Comparison of ENCODE assay signal across 8 cellular contexts in the genomic region with DNA sequence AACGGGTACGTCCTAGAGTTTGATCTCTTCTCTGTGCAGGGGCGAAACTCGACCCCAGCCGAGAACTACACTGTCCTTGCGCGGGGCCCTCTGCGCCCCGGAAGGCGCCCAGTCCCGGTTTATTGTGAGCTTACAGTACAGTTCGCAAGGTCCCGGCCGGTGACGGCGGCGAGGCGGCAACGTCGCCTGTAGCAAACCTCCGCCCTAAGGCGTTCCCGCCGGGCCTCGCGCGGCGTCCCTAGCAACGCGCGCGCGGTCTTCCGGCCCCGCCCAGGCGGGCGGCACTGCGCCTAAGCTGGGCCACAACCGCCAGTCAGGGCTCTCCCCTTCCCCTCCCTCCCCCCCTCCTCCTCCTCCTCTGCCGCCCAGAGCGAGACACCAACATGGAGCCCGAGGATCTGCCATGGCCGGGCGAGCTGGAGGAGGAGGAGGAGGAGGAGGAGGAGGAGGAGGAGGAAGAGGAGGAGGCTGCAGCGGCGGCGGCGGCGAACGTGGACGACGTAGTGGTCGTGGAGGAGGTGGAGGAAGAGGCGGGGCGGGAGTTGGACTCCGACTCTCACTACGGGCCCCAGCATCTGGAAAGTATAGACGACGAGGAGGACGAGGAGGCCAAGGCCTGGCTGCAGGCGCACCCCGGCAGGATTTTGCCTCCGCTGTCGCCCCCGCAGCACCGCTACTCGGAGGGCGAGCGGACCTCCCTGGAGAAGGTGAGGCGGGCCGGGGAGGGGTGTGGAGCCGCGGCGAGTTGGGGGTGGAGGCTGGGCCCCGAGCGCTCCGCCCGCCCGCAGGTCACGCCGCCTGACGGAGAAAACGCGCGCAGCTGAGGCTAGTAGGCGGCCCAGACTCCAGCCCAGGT. TPM values are rescaled to one million over a fixed set of nuclear protein-coding genes. Genes with fewer than 3 reads are reported as not detected.
A peak's percentile ranks its signal among the peaks of the same experiment; 100 is the strongest.
DNase-seq lines count a peak whose midpoint lies in the region; ATAC-seq, FAIRE-seq and TF ChIP-seq lines count a peak whose summit lies in the region.

TSS of gene ALMS1 (plus strand) at position 351 of the 856 bp plus-strand sequence. CDS start at position 384, 33 bp downstream.

- H4K5ac ChIP-seq in H1 (ENCODE audit: insufficient read length, low read depth, low read length) (peak within 1 kb of the TSS; percentile 95), mesendoderm (ENCODE audit: low read length) (no peak within 1 kb of the TSS)

- H3K4ac ChIP-seq in H1 (replicated peaks; ENCODE audit: insufficient read length, low read depth, low read length) (peak within 1 kb of the TSS; percentile 98), mesendoderm (ENCODE audit: low read depth, low read length) (no peak within 1 kb of the TSS)

- H3K4me3 Mint-ChIP-seq in Calu3 (ENCODE audit: low read depth, unreplicated experiment): peak within 1 kb of the TSS; percentile 97

- peaks cover 18% of the 10 kb centered on the region for H3K36me3 Mint-ChIP-seq in Calu3 (ENCODE audit: insufficient read depth, unreplicated experiment)

- peak within 1 kb of the TSS; percentile 60 for H2BK5ac ChIP-seq in H1 (ENCODE audit: low read depth, low read length)
- no peak within 1 kb of the TSS for H2BK5ac ChIP-seq in mesendoderm (ENCODE audit: low read length)

- WGBS in H1 (ENCODE audit: extremely low coverage in 1 of 2, insufficient coverage in 1 of 2, insufficient read length in 1 of 2, insufficient replicate concordance in 2 of 2, low coverage in 1 of 2, low lambda C conversion rate in 2 of 2, missing lambda C conversion rate in 1 of 2), 2 experiments: 3% methylated on average over 37 of the region's 86 CpGs; no CpG with 5 or more reads in 1 of the 2 experiments
- WGBS in mesendoderm (ENCODE audit: extremely low coverage, insufficient coverage, low lambda C conversion rate): no CpG with 5 or more reads among the region's 86 CpGs

- peak; percentile 89 for ATAC-seq in GM21390 (IDR thresholded peaks at IDR 0.05; ENCODE audit: unreplicated experiment)

- H4K8ac ChIP-seq in H1 (ENCODE audit: extremely low read depth, insufficient read depth, low read length) (peak within 1 kb of the TSS; percentile 95), mesendoderm (ENCODE audit: low read depth, low read length) (peak within 1 kb of the TSS; percentile 67)

- H3K27me3 Mint-ChIP-seq in Calu3 (ENCODE audit: unreplicated experiment): peaks cover 29% of the 10 kb centered on the region

- H3K27me3 ChIP-seq in H1 (replicated peaks in 1 of 4; ENCODE audit: control insufficient read depth in 3 of 4, extremely low read depth in 1 of 4, insufficient read depth in 3 of 4, low read length in 3 of 4) (peaks cover 0 to 20% (median 4%) of the 10 kb centered on the region in 4 experiments; a peak in 2 of 7 replicates), mesendoderm (ENCODE audit: insufficient read depth, low read length, poor library complexity) (peaks cover 2% of the 10 kb centered on the region)

- H2BK20ac ChIP-seq in H1 (ENCODE audit: low read length): no peak within 1 kb of the TSS

- H3K14ac ChIP-seq in H1 (ENCODE audit: insufficient read length): peak within 1 kb of the TSS; percentile 70

- TF ChIP-seq EP300 in H1 (IDR thresholded peaks at IDR 0.05; ENCODE audit: borderline replicate concordance in 1 of 2, low read depth in 2 of 2, low read length in 2 of 2): no peak

- H2BK15ac ChIP-seq in H1 (ENCODE audit: low read length): no peak within 1 kb of the TSS
- no peak within 1 kb of the TSS for H2BK15ac ChIP-seq in mesendoderm (replicated peaks; ENCODE audit: low read depth)

- CTCF ChIA-PET in Calu3 (lab: Charles Lee): interaction anchor here (0.6 to 1.2 kb wide), 4 partner anchors 17 to 1460 kb away, joined by 4 to 8 read pairs (median 4); no protein-coding TSS in a partner anchor
- CTCF ChIA-PET in H1 (lab: Charles Lee; ENCODE audit: partially characterized antibody): interaction anchor here (0.7 to 1.2 kb wide), 5 partner anchors 16 to 176 kb away, joined by 3 to 4 read pairs (median 3); no protein-coding TSS in a partner anchor

- no peak within 1 kb of the TSS for H2BK12ac ChIP-seq in H1 (ENCODE audit: low read depth, low read length)

- H3K27ac ChIP-seq in H1 (ENCODE audit: low read depth, low read length) (peak within 1 kb of the TSS; percentile 68), mesendoderm (ENCODE audit: low read depth, low read length) (peak within 1 kb of the TSS; percentile 64)

- H3K23ac ChIP-seq in H1 (ENCODE audit: insufficient read length): no peak within 1 kb of the TSS
- H3K23ac ChIP-seq in mesendoderm (ENCODE audit: low read length): no peak within 1 kb of the TSS

- POLR2A ChIA-PET in H1 (lab: Charles Lee; ENCODE audit: partially characterized antibody): interaction anchor here (0.7 to 1.4 kb wide), 5 partner anchors 9 to 227 kb away, joined by 3 read pairs; no protein-coding TSS in a partner anchor

- H3K79me1 ChIP-seq in H1 (ENCODE audit: low read depth, low read length) (no peaks in the 10 kb centered on the region; the same call in none of the 2 replicates), mesendoderm (ENCODE audit: low read length) (peaks cover 6% of the 10 kb centered on the region)

- BruUV-seq in Calu3 (replicated peaks; lab: Mats Ljungman, UMichigan): no TSS peak

- TF ChIP-seq CTCF in Calu3 (IDR thresholded peaks at IDR 0.05; ENCODE audit: unreplicated experiment) (no peak), H1 (IDR thresholded peaks at IDR 0.05; ENCODE audit: control extremely low read depth in 1 of 3, insufficient read depth in 1 of 3, low read depth in 1 of 3, low read length in 3 of 3) (no peak)

- no peaks in the 10 kb centered on the region for H3K9me3 ChIP-seq in H1 (ENCODE audit: insufficient read depth in 2 of 2, low read depth in 1 of 2, low read length in 1 of 2)

- intact Hi-C loops in Calu3 (cut with micrococcal nuclease; ENCODE audit: unreplicated experiment): no loop called here

- H3K23me2 ChIP-seq in H1 (ENCODE audit: low read depth, low read length): peaks cover 3% of the 10 kb centered on the region; the same call in 1 of the 2 replicates

- H3K27ac Mint-ChIP-seq in Calu3 (ENCODE audit: unreplicated experiment): peak within 1 kb of the TSS; percentile 57

- H2AFZ ChIP-seq in H1 (ENCODE audit: low read length): peak within 1 kb of the TSS; percentile 89

- TF ChIP-seq RAD21 in H1 (IDR thresholded peaks at IDR 0.05 in 1 of 2, conservative IDR thresholded peaks at IDR 0.05 in 1 of 2; ENCODE audit: low read depth in 2 of 2, low read length in 2 of 2): no peak; a peak in 1 of 4 replicates

- H3K4me1 Mint-ChIP-seq in Calu3 (ENCODE audit: low read depth, unreplicated experiment): peaks cover 14% of the 10 kb centered on the region

- H3K56ac ChIP-seq in H1 (replicated peaks; ENCODE audit: insufficient read length, low read depth, low read length) (peak within 1 kb of the TSS; percentile 61), mesendoderm (ENCODE audit: low read length) (peak within 1 kb of the TSS; percentile 86)

- H3K18ac ChIP-seq in H1 (ENCODE audit: extremely low read depth, low read length): peak within 1 kb of the TSS; percentile 95
- peak within 1 kb of the TSS; percentile 24 for H3K18ac ChIP-seq in mesendoderm (ENCODE audit: low read length)

- H3K9me3 Mint-ChIP-seq in Calu3 (ENCODE audit: low read depth, unreplicated experiment): no peaks in the 10 kb centered on the region

- H3K79me2 ChIP-seq in H1 (ENCODE audit: control insufficient read depth in 1 of 2, insufficient read depth in 2 of 2, low read length in 2 of 2) (peaks cover 11 to 44% of the 10 kb centered on the region in 2 experiments; a peak in 3 of 4 replicates), mesendoderm (ENCODE audit: control insufficient read depth, insufficient read depth, low read length) (peaks cover 28% of the 10 kb centered on the region)

- H3K4me3 ChIP-seq in H1 (ENCODE audit: extremely low read depth in 1 of 4, insufficient read depth in 2 of 4, low read depth in 3 of 4, low read length in 4 of 4): peak within 1 kb of the TSS; percentile 96 to 99 (median 98)
- peak within 1 kb of the TSS; percentile 62 for H3K4me3 ChIP-seq in mesendoderm (ENCODE audit: low read length)

- H3K9ac ChIP-seq in H1 (replicated peaks in 1 of 4; ENCODE audit: extremely low read depth in 1 of 4, low read depth in 3 of 4, low read length in 3 of 4): peak within 1 kb of the TSS; percentile 68 to 94 (median 88)
- peak within 1 kb of the TSS; percentile 76 for H3K9ac ChIP-seq in mesendoderm (ENCODE audit: low read length)

- H3K4me1 ChIP-seq in H1 (replicated peaks in 1 of 4; ENCODE audit: control insufficient read depth in 3 of 4, insufficient read depth in 4 of 4, low read length in 3 of 4) (peaks cover 0 to 6% (median 2%) of the 10 kb centered on the region in 4 experiments; a peak in 6 of 7 replicates), mesendoderm (ENCODE audit: control insufficient read depth, low read depth, low read length) (peaks cover 4% of the 10 kb centered on the region)

- DNase-seq in Calu3 (peak; percentile 89), HUDEP-2 (lab: John Stamatoyannopoulos, UW; ENCODE audit: unreplicated experiment in 76 of 76) (peak in 75 of 76 experiments; percentile 10 to 95 (median 81)), NOMO-1 treated with dmso at 0.1 percent for 144 hours (lab: John Stamatoyannopoulos, UW; ENCODE audit: unreplicated experiment) (peak; percentile 93), H1 (ENCODE audit: low read depth in 1 of 2, low spot score in 2 of 2) (peak; percentile 79 to 88), mesendoderm (peak; percentile 95)
- peak; percentile 58 to 82 (median 77) for DNase-seq in activated CD8-positive, alpha-beta memory T cell treated with anti-CD3 and anti-CD28 coated beads for 48 hours (ENCODE audit: low read depth in 2 of 3, low spot score in 2 of 3)
- peak; percentile 82 for DNase-seq in stimulated activated CD8-positive, alpha-beta memory T cell treated with anti-CD3 and anti-CD28 coated beads, Interleukin-12 subunit alpha, Interleukin-12 subunit beta, amount 100 ng/mL, for 4 hours (ENCODE audit: low read depth)

- peak in 1 of 2 experiments; percentile 68; a peak in 1 of 3 replicates for TF ChIP-seq POLR2A in H1 (IDR thresholded peaks at IDR 0.05; ENCODE audit: control extremely low read depth in 1 of 2, low read depth in 2 of 2, low read length in 2 of 2)

- peak within 1 kb of the TSS; percentile 83 for H3K4me2 ChIP-seq in H1 (ENCODE audit: insufficient read depth in 1 of 2, low read depth in 2 of 2, low read length in 2 of 2)
- H3K4me2 ChIP-seq in mesendoderm (ENCODE audit: low read length): peak within 1 kb of the TSS; percentile 66

- FAIRE-seq in H1 (lab: Jason Lieb, UNC): no peak

- no peak within 1 kb of the TSS for H2BK120ac ChIP-seq in H1 (replicated peaks; ENCODE audit: low read depth, low read length)
- H2BK120ac ChIP-seq in mesendoderm (ENCODE audit: low read depth, low read length): no peak within 1 kb of the TSS

- H4K20me1 ChIP-seq in H1 (replicated peaks in 1 of 2; ENCODE audit: control insufficient read depth in 1 of 2, insufficient read depth in 2 of 2, low read length in 2 of 2): peaks cover 2 to 3% of the 10 kb centered on the region in 2 experiments

- H2AK5ac ChIP-seq in H1 (ENCODE audit: low read depth, low read length) (no peak within 1 kb of the TSS), mesendoderm (ENCODE audit: low read length) (no peak within 1 kb of the TSS)

- H3K36me3 ChIP-seq in H1 (ENCODE audit: control insufficient read depth in 2 of 4, insufficient read depth in 4 of 4, low read length in 3 of 4) (no peaks in the 10 kb centered on the region), mesendoderm (ENCODE audit: control insufficient read depth, insufficient read depth, low read length) (no peaks in the 10 kb centered on the region)

- peak within 1 kb of the TSS; percentile 84 for H4K91ac ChIP-seq in H1 (replicated peaks; ENCODE audit: insufficient read length, low read length)

RNA-seq across cellular contexts. Expression of gene ALMS1, which starts in this region (rescaled TPM):
- total RNA-seq in Calu3 (2022): 15.8 and 16.1 TPM in 2 replicates
- total RNA-seq in H1 (2021; fragmentation: NEBNext Ultra II Directional; extraction: Animal tissue kit (Norgen Biotek cat#: 25700)): 44.6 and 45.6 TPM in 2 replicates
- polyA plus RNA-seq in H1 (2011; rRNA removed): 21.4 and 21.8 TPM in 2 replicates
- polyA plus RNA-seq in H1 (2011; cell fraction: cytosol; rRNA removed): 20.1 TPM
- 47.6 TPM for polyA plus RNA-seq in H1 (2011; cell fraction: nucleus; rRNA removed)
- polyA plus RNA-seq in H1 (2012, experiment 1 of 2): 24.7 to 27.2 TPM (median 26.5 TPM) in 4 replicates
- polyA plus RNA-seq in H1 (2012, experiment 2 of 2): 1.00 TPM
- 18.8 TPM for polyA plus RNA-seq in H1 (2013, experiment 1 of 2)
- polyA plus RNA-seq in H1 (2013, experiment 2 of 2): 13.6 TPM
- 87.2 and 116 TPM in 2 replicates for polyA minus RNA-seq in H1 (2011; rRNA and poly(A)+ RNA removed)
- 37.0 TPM for polyA minus RNA-seq in H1 (2011; cell fraction: cytosol; rRNA and poly(A)+ RNA removed)
- polyA minus RNA-seq in H1 (2011; cell fraction: nucleus; rRNA and poly(A)+ RNA removed): 169 TPM
- polyA plus RNA-seq in mesendoderm (2013, experiment 1 of 2): 12.6 TPM
- 11.0 TPM for polyA plus RNA-seq in mesendoderm (2013, experiment 2 of 2)

Comparison
In these comparisons a context has a peak if more than half of its experiments do, and no peak if none do; other contexts are left out.
1. Peak in every context shown above with its lines: DNase-seq, ATAC-seq, H3K4me3 ChIP-seq and H3K27ac ChIP-seq.